Comparison of ENCODE assay signal across 14 cellular contexts in genomic region chr1:228963795-228964177, GRCh38.
DNase-seq lines count a peak whose midpoint lies in the region; ATAC-seq and TF ChIP-seq lines count a peak whose summit lies in the region.
"Had no signal": no experiment of that assay in that cellular context is flagged by ENCODE, and none has a peak within 500 bp of the region (broad histone marks: within the 10 kb centered on the region; RNA-seq: fewer than 3 reads in every experiment).

No MANE protein-coding gene starts in this region.

- intact Hi-C loops in tibial artery (cut with DNase I; ENCODE audit: low total_unique reads), result no loop called here

- H3K27ac Mint-ChIP-seq in effector memory CD8-positive, alpha-beta T cell, result no peak overlapping the region
- H3K27ac Mint-ChIP-seq in HFFc6, result no peak overlapping the region

- no peaks in the 10 kb centered on the region for H3K9me3 Mint-ChIP-seq in effector memory CD8-positive, alpha-beta T cell
- H3K9me3 Mint-ChIP-seq in HFFc6, result peaks cover 12% of the 10 kb centered on the region

- H3K4me1 ChIP-seq in muscle layer of colon (ENCODE audit: insufficient read depth, low read length), result peaks cover 12% of the 10 kb centered on the region
- H3K4me1 ChIP-seq in tibial artery, result peaks cover 0 to 22% (median 14%) of the 10 kb centered on the region in 4 donors

- DNase-seq in MG63 (peak; percentile 36), epithelial cell of prostate (ENCODE audit: low read depth, low spot score) (no peak), tibial artery (no peak), HFFc6 (no peak), EL (no peak)
- DNase-seq in effector memory CD8-positive, alpha-beta T cell, result no peak
- DNase-seq: activated gamma-delta T cell treated with Interleukin-2 at 50 U/mL for 16 hours, KBM-7, NCI-H1436 treated with DMSO at 0.1 percent for 48 hours, NCI-H526, spleen had no signal

- H3K9ac ChIP-seq in muscle layer of colon (ENCODE audit: low read length), result peak overlapping the region; percentile 1
- H3K9ac ChIP-seq: BLaER1 had no signal

- H3K36me3 ChIP-seq in MG63 (no peaks in the 10 kb centered on the region), muscle layer of colon (ENCODE audit: insufficient read depth, low read length) (no peaks in the 10 kb centered on the region), tibial artery (no peaks in the 10 kb centered on the region)
- H3K36me3 ChIP-seq: BLaER1, spleen had no signal

- no peaks in the 10 kb centered on the region for H3K27me3 Mint-ChIP-seq in effector memory CD8-positive, alpha-beta T cell
- no peaks in the 10 kb centered on the region for H3K27me3 Mint-ChIP-seq in HFFc6 (ENCODE audit: insufficient read depth)

- no peaks in the 10 kb centered on the region for H3K4me1 Mint-ChIP-seq in effector memory CD8-positive, alpha-beta T cell (ENCODE audit: low read depth in 2 of 2)
- peaks cover 6% of the 10 kb centered on the region; the same call in 1 of the 2 replicates for H3K4me1 Mint-ChIP-seq in HFFc6 (ENCODE audit: low read depth)

- H3K9me3 ChIP-seq in MG63, result no peaks in the 10 kb centered on the region
- no peaks in the 10 kb centered on the region for H3K9me3 ChIP-seq in muscle layer of colon (ENCODE audit: low read length)
- H3K9me3 ChIP-seq in tibial artery, result no peaks in the 10 kb centered on the region
- H3K9me3 ChIP-seq: BLaER1, spleen had no signal

- H3K4me3 ChIP-seq in MG63 (no peak overlapping the region), muscle layer of colon (ENCODE audit: low read depth in 1 of 2, low read length in 2 of 2) (no peak overlapping the region), tibial artery (no peak overlapping the region)
- H3K4me3 ChIP-seq: BLaER1, spleen had no signal

- H3K27ac ChIP-seq in epithelial cell of prostate (peak overlapping the region; percentile 46), muscle layer of colon (ENCODE audit: low read depth, low read length) (peak overlapping the region; percentile 10), tibial artery (peak overlapping the region; percentile 66 to 76)
- H3K27ac ChIP-seq: BLaER1, spleen had no signal

- H3K27me3 ChIP-seq in MG63 (no peaks in the 10 kb centered on the region), muscle layer of colon (ENCODE audit: control insufficient read depth in 1 of 2, insufficient read depth in 2 of 2, low read length in 2 of 2) (no peaks in the 10 kb centered on the region), tibial artery (no peaks in the 10 kb centered on the region)
- H3K27me3 ChIP-seq: BLaER1, spleen had no signal

- ATAC-seq in effector memory CD8-positive, alpha-beta T cell (replicated peaks), result no peak
- no peak for ATAC-seq in HG03280 (IDR thresholded peaks at IDR 0.05; ENCODE audit: unreplicated experiment)

- no peak overlapping the region for H3K4me3 Mint-ChIP-seq in effector memory CD8-positive, alpha-beta T cell
- H3K4me3 Mint-ChIP-seq in HFFc6, result no peak overlapping the region

- TF ChIP-seq CTCF in tibial artery (IDR thresholded peaks at IDR 0.05) (no peak), HFFc6 (IDR thresholded peaks at IDR 0.05) (no peak)

- no peaks in the 10 kb centered on the region for H3K36me3 Mint-ChIP-seq in effector memory CD8-positive, alpha-beta T cell (ENCODE audit: insufficient read depth)
- H3K36me3 Mint-ChIP-seq in HFFc6 (ENCODE audit: low read depth), result 0 out of 2 replicates have a peak, but pooled peaks cover 3% of the 10 kb centered on the region

Comparison
In these comparisons a context has a peak if more than half of its experiments do, and no peak if none do; other contexts are left out.
1. H3K27ac ChIP-seq: peak in every context shown above with its lines; median percentile 71 in tibial artery; 46 in epithelial cell of prostate; 10 in muscle layer of colon.